ENCODE assay signal across 8 cellular contexts in the genomic region with DNA sequence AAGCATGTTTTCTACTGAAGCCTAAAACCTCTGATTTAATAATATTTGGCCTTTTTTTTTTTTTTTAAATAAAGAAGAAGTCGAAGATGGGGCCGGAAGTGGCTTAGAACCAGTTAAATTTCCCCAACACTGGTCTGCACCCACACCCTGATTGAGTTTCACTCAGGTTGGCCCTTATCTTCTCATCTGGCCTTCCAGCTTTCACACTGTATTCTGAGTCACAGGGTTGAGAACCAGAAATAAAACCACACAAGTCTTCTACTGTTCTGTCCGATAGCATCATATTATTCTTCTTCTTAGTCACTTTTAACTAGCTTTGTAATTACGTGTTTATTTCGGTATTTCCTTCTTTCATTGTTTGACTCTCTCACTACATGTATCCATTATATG. TPM values are rescaled to one million over a fixed set of nuclear protein-coding genes. Genes with fewer than 3 reads are reported as not detected.
A peak's percentile ranks its signal among the peaks of the same experiment; 100 is the strongest.
DNase-seq lines count a peak whose midpoint lies in the region; ATAC-seq, FAIRE-seq and TF ChIP-seq lines count a peak whose summit lies in the region.

No MANE protein-coding gene starts in this region.

- peak; percentile 97 for ATAC-seq in HG02885 (IDR thresholded peaks at IDR 0.05; ENCODE audit: poor library complexity, unreplicated experiment)

- H3K27ac ChIP-seq in keratinocyte (ENCODE audit: control insufficient read depth, insufficient read depth, low read length), result peak overlapping the region; percentile 98

- H3K4me2 ChIP-seq in keratinocyte (ENCODE audit: control insufficient read depth, extremely low read depth, insufficient read depth, low read depth, low read length), result peak overlapping the region; percentile 89

- no peaks in the 10 kb centered on the region for H3K9me3 ChIP-seq in keratinocyte (ENCODE audit: control insufficient read depth, low read depth, low read length)

- peaks cover 59% of the 10 kb centered on the region for H3K79me2 ChIP-seq in keratinocyte (ENCODE audit: control insufficient read depth, insufficient read depth, low read length)

- no peaks in the 10 kb centered on the region for H3K27me3 ChIP-seq in keratinocyte (ENCODE audit: control insufficient read depth, extremely low read depth, insufficient read depth, low read length)

- dilution Hi-C loops in keratinocyte (cut with MboI; ENCODE audit: extremely low pct_ligation_motif_present, low sequenced_read_pairs), result no loop called here

- peaks cover 84% of the 10 kb centered on the region for H3K4me1 ChIP-seq in keratinocyte (ENCODE audit: control insufficient read depth, extremely low read depth, insufficient read depth, low read length)

- H3K36me3 ChIP-seq in keratinocyte (ENCODE audit: control insufficient read depth in 2 of 2, extremely low read depth in 1 of 2, insufficient read depth in 2 of 2, low read length in 2 of 2), result peaks cover 3% of the 10 kb centered on the region in 2 experiments

- no peak overlapping the region for H2AFZ ChIP-seq in keratinocyte (ENCODE audit: control insufficient read depth, low read length)

- H3K4me3 ChIP-seq in keratinocyte (ENCODE audit: control insufficient read depth in 2 of 3, extremely low read depth in 1 of 3, insufficient read depth in 2 of 3, low read depth in 1 of 3, low read length in 3 of 3), result peak overlapping the region in 2 of 3 experiments; percentile 55 to 62

- DNase-seq in AG08396 (ENCODE audit: low spot score), result peak; percentile 28
- DNase-seq in activated CD4-positive, alpha-beta T cell treated with anti-CD3 and anti-CD28 coated beads, Interleukin-2, amount 50 U/mL, for 1 hour, result peak; percentile 22
- DNase-seq in keratinocyte (ENCODE audit: low read depth, low spot score), result peak; percentile 93
- no peak for DNase-seq in Kasumi-1 (lab: John Stamatoyannopoulos, UW)
- no peak for DNase-seq in NCI-H446 treated with DMSO at 0.1 percent for 48 hours (lab: John Stamatoyannopoulos, UW)
- DNase-seq in NCI-H2227 treated with DMSO at 0.1 percent for 48 hours (lab: John Stamatoyannopoulos, UW), result no peak
- no peak for DNase-seq in hepatic stellate cell (ENCODE audit: low spot score)

- peak overlapping the region; percentile 73 for H3K9ac ChIP-seq in keratinocyte (ENCODE audit: control insufficient read depth, extremely low read depth, insufficient read depth, low read length)

- no peaks in the 10 kb centered on the region for H4K20me1 ChIP-seq in keratinocyte (ENCODE audit: control insufficient read depth, extremely low read depth, insufficient read depth, low read length)

- H3K9me1 ChIP-seq in keratinocyte (ENCODE audit: control insufficient read depth, extremely low read depth, insufficient read depth, low read length), result no peaks in the 10 kb centered on the region

- TF ChIP-seq CTCF in keratinocyte (optimal IDR thresholded peaks at IDR 0.05 in 1 of 3, IDR thresholded peaks at IDR 0.05 in 1 of 3, conservative IDR thresholded peaks at IDR 0.05 in 1 of 3; ENCODE audit: extremely low read depth in 1 of 3, insufficient read depth in 2 of 3, low read length in 3 of 3), result no peak

- peak; percentile 93 for FAIRE-seq in keratinocyte (lab: Jason Lieb, UNC)

RNA-seq across cellular contexts. Expression of a gene that starts 9.9 kb away (rescaled TPM):
- 11.9 to 20.9 TPM (median 15.9 TPM) in 3 replicates for polyA plus RNA-seq in keratinocyte
- polyA plus RNA-seq in keratinocyte (2011; ENCODE audit: low read depth), result 45.3 TPM
- polyA plus RNA-seq in keratinocyte (2011; cell fraction: cytosol; rRNA removed), result 10.0 and 17.5 TPM in 2 replicates
- 13.4 and 17.5 TPM in 2 replicates for polyA plus RNA-seq in keratinocyte (2011; cell fraction: nucleus; rRNA removed)
- polyA plus RNA-seq in keratinocyte (2012; ENCODE audit: low replicate concordance), result 15.4 and 22.7 TPM in 2 replicates
- polyA minus RNA-seq in keratinocyte, result 14.5 to 25.7 TPM (median 16.1 TPM) in 3 replicates
- 16.3 TPM for polyA minus RNA-seq in keratinocyte (2011; cell fraction: cytosol; rRNA and poly(A)+ RNA removed)
- 12.3 and 20.6 TPM in 2 replicates for polyA minus RNA-seq in keratinocyte (2011; cell fraction: nucleus; rRNA and poly(A)+ RNA removed)

Comparison
In these comparisons a context has a peak if more than half of its experiments do, and no peak if none do; other contexts are left out.
1. DNase-seq: peak in AG08396 (single experiment), activated CD4-positive, alpha-beta T cell treated with anti-CD3 and anti-CD28 coated beads, Interleukin-2, amount 50 U/mL, for 1 hour (single experiment) and keratinocyte (single experiment); none in Kasumi-1 (0 of 2), NCI-H446 treated with DMSO at 0.1 percent for 48 hours (single experiment), NCI-H2227 treated with DMSO at 0.1 percent for 48 hours (single experiment) and hepatic stellate cell (single experiment).